In the genomic region with DNA sequence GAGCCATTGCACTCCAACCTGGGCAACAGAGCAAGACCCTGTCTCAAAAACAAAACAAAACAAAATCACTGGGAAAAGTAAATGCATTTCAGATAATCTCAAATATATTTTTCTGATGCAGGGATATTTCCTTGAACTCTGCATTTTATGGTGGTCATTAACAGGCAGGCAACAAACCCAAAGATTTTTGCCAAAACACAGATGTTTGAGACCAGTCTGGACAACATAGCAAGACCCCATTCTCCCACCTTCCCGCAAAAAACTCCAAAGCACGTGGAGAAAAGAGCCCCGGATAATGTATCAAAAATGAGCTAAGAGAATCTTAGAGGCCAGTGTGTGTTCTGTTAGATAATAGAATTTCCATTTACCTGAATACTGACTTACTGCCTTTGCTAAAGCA, we compare ENCODE assay signal across 2 cellular contexts.
TF ChIP-seq lines count a peak whose summit lies in the region.

No MANE protein-coding gene starts in this region.

TF ChIP-seq in HepG2, 621 proteins besides CTCF, POLR2A, EP300 and RAD21:
- TF ChIP-seq, protein P1, sequence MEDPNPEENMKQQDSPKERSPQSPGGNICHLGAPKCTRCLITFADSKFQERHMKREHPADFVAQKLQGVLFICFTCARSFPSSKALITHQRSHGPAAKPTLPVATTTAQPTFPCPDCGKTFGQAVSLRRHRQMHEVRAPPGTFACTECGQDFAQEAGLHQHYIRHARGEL (CRISPR knock-in tag; IDR thresholded peaks at IDR 0.05), result no peak
- peak; percentile 64; the same call in 1 of the 2 replicates for TF ChIP-seq ZNF121 (CRISPR knock-in tag; IDR thresholded peaks at IDR 0.05)
- TF ChIP-seq, protein P2, sequence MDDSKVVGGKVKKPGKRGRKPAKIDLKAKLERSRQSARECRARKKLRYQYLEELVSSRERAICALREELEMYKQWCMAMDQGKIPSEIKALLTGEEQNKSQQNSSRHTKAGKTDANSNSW (CRISPR knock-in tag; IDR thresholded peaks at IDR 0.05; ENCODE audit: borderline replicate concordance), result no peak

TF ChIP-seq in endothelial cell of umbilical vein, 7 proteins besides CTCF, POLR2A, EP300 and RAD21:
- no peak for TF ChIP-seq MYC (IDR thresholded peaks at IDR 0.05; ENCODE audit: low read depth, low read length)
- no peak for TF ChIP-seq POLR2AphosphoS5 (IDR thresholded peaks at IDR 0.05; ENCODE audit: insufficient read depth, low read depth, low read length)
- no peak for TF ChIP-seq GATA2 (IDR thresholded peaks at IDR 0.05; ENCODE audit: insufficient read depth, insufficient read length, low read depth, low read length)
- TF ChIP-seq FOS (IDR thresholded peaks at IDR 0.05; ENCODE audit: borderline replicate concordance, insufficient read depth, low read length), result no peak
- no peak for TF ChIP-seq JUN (IDR thresholded peaks at IDR 0.05; ENCODE audit: borderline replicate concordance, insufficient read depth, insufficient read length, low read depth)
- TF ChIP-seq, protein P3, sequence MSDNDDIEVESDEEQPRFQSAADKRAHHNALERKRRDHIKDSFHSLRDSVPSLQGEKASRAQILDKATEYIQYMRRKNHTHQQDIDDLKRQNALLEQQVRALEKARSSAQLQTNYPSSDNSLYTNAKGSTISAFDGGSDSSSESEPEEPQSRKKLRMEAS (IDR thresholded peaks at IDR 0.05; ENCODE audit: insufficient read depth, insufficient read length), result no peak
- no peak for TF ChIP-seq EZH2 (IDR thresholded peaks at IDR 0.05; ENCODE audit: borderline replicate concordance, low read depth, low read length, severe bottlenecking)
